In genomic region chr3:43181202-43181910, GRCh38 we compare ENCODE assay signal across 8 cellular contexts.
DNase-seq lines count a peak whose midpoint lies in the region; ATAC-seq lines count a peak whose summit lies in the region.

No MANE protein-coding gene starts in this region.

- DNase-seq in activated effector memory CD4-positive, alpha-beta T cell treated with Interleukin-2 at 50 U/mL for 16 hours: peak; percentile 40
- DNase-seq in stimulated activated CD4-positive, alpha-beta T cell treated with anti-CD3 and anti-CD28 coated beads, Interleukin-4, amount 100 ng/mL, for 1 hour: peak; percentile 21
- DNase-seq in D341Med (ENCODE audit: low spot score) (no peak), NOMO-1 treated with DMSO at 0.1 percent for 48 hours (lab: John Stamatoyannopoulos, UW; ENCODE audit: unreplicated experiment) (no peak)

- peak; percentile 53 for ATAC-seq in GM19438 (IDR thresholded peaks at IDR 0.05; ENCODE audit: low read depth, unreplicated experiment)
- peak; percentile 57 for ATAC-seq in HG03565 (IDR thresholded peaks at IDR 0.05; ENCODE audit: unreplicated experiment)
- no peak for ATAC-seq in HG03196 (IDR thresholded peaks at IDR 0.05; ENCODE audit: unreplicated experiment)
- ATAC-seq in GM19452 (IDR thresholded peaks at IDR 0.05; ENCODE audit: unreplicated experiment): no peak

Comparison
In these comparisons a context has a peak if more than half of its experiments do, and no peak if none do; other contexts are left out.
1. ATAC-seq: peak in GM19438 (single experiment) and HG03565 (single experiment); none in HG03196 (single experiment) and GM19452 (single experiment).
2. DNase-seq: peak in activated effector memory CD4-positive, alpha-beta T cell treated with Interleukin-2 at 50 U/mL for 16 hours (single experiment) and stimulated activated CD4-positive, alpha-beta T cell treated with anti-CD3 and anti-CD28 coated beads, Interleukin-4, amount 100 ng/mL, for 1 hour (single experiment); none in D341Med (single experiment) and NOMO-1 treated with DMSO at 0.1 percent for 48 hours (single experiment).